In the genomic region with DNA sequence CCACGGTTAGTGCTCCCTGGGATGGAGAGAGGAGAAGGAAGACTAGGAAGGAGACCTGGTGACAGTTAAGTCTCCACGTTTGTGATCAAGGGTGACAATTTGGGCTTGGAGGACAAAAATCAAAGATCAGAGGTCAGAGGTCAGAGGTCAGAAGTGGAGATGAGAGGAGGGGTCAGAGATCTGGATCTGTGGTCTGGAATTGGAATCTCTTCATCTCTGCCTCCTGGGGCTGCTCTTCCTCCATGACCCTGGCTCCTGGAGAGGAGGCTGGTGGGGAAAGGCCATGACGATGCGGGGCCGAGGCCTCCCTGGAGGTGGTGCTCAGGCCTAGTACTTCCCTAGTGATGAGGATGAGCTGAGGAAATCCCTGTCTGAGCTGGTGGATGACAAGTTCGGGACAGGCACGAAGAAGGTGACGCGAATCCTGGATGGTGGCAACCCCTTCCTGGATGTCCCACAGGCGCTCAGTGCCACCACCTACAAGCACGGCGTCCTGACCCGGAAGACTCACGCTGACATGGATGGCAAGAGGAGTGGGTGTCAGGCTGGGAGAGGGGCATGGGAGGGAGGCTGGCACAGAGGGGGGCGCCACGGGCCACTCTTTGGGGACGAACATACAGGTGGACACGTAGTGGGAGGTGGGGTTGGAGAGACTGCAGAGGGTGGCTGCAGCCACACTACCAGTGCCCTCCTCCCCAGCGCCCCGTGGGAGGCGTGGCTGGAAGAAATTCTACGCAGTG, we compare ENCODE assay signal across 24 cellular contexts. TPM values are rescaled to one million over a fixed set of nuclear protein-coding genes. Genes with fewer than 3 reads are reported as not detected.
"Had no signal": no experiment of that assay in that cellular context is flagged by ENCODE, and none has a peak within 500 bp of the region (broad histone marks: within the 10 kb centered on the region; RNA-seq: fewer than 3 reads in every experiment).

No MANE protein-coding gene starts in this region.

- H3K36me3 ChIP-seq: adrenal gland, ascending aorta, brain microvascular endothelial cell, esophagus muscularis mucosa, left lung, right lobe of liver, thoracic aorta, uterus had no signal

- H3K4me3 ChIP-seq: adrenal gland, ascending aorta, esophagus muscularis mucosa, left lung, right lobe of liver, skin epidermis, thoracic aorta, uterus had no signal

- DNase-seq: activated CD4-positive, alpha-beta T cell treated with anti-CD3 and anti-CD28 coated beads, Interleukin-2, amount 50 U/mL, for 1 hour; activated CD8-positive, alpha-beta memory T cell treated with anti-CD3 and anti-CD28 coated beads, Interleukin-2, amount 10 ng/mL, durations not matched to agents 7 days and 5 days; activated CD8-positive, alpha-beta T cell treated with anti-CD3 and anti-CD28 coated beads for 36 hours; activated naive CD4-positive, alpha-beta T cell; activated T-cell treated with anti-CD3 and anti-CD28 coated beads, Interleukin-2, amount 50 U/mL, for 72 hours; adrenal gland; brain microvascular endothelial cell; central memory CD4-positive, alpha-beta T cell; endodermal cell; foreskin keratinocyte; naive B cell; stimulated activated CD4-positive, alpha-beta T cell treated with anti-CD3 and anti-CD28 coated beads, Interleukin-4, amount 100 ng/mL, for 24 hours; T-helper 2 cell; trophoblast cell; uterus had no signal

- ATAC-seq: activated CD8-positive, alpha-beta memory T cell treated with anti-CD3 and anti-CD28 coated beads, Interleukin-2, amount 10 ng/mL, durations not matched to agents 7 days and 5 days; activated CD8-positive, alpha-beta T cell treated with anti-CD3 and anti-CD28 coated beads for 36 hours; activated naive CD4-positive, alpha-beta T cell treated with anti-CD3 and anti-CD28 coated beads, Interleukin-2, amount 50 U/mL, for 72 hours; activated T-cell treated with anti-CD3 and anti-CD28 coated beads, Interleukin-2, amount 50 U/mL, for 72 hours; foreskin keratinocyte; left lung; right lobe of liver; stimulated activated effector memory CD8-positive, alpha-beta T cell treated with anti-CD3 and anti-CD28 coated beads, Interleukin-12 subunit alpha, Interleukin-12 subunit beta, amount 100 ng/mL, for 72 hours had no signal

- H3K9me3 ChIP-seq: adrenal gland, ascending aorta, esophagus muscularis mucosa, left lung, right lobe of liver, thoracic aorta, uterus had no signal

- H3K27me3 ChIP-seq: adrenal gland, ascending aorta, right lobe of liver, uterus had no signal

- H3K27ac ChIP-seq: adrenal gland, ascending aorta, brain microvascular endothelial cell, esophagus muscularis mucosa, foreskin keratinocyte, left lung, right lobe of liver, skin epidermis, thoracic aorta, uterus had no signal

- H3K4me1 ChIP-seq: adrenal gland, ascending aorta, esophagus muscularis mucosa, foreskin keratinocyte, left lung, right lobe of liver, uterus had no signal

RNA-seq across cellular contexts. Expression of a gene that starts 41.0 kb away (rescaled TPM):
- total RNA-seq: activated CD8-positive, alpha-beta memory T cell treated with anti-CD3 and anti-CD28 coated beads, Interleukin-2, amount 10 ng/mL, durations not matched to agents 7 days and 5 days; activated naive CD4-positive, alpha-beta T cell treated with anti-CD3 and anti-CD28 coated beads, Interleukin-2, amount 50 U/mL, for 72 hours; activated T-cell treated with anti-CD3 and anti-CD28 coated beads, Interleukin-2, amount 50 U/mL, for 72 hours; ascending aorta; foreskin keratinocyte; glomerular endothelial cell had no signal
- polyA plus RNA-seq: foreskin keratinocyte had no signal
